ENCODE assay signal across 8 cellular contexts in genomic region chr9:37034320-37034937, GRCh38. TPM values are rescaled to one million over a fixed set of nuclear protein-coding genes. Genes with fewer than 3 reads are reported as not detected.
A peak's percentile ranks its signal among the peaks of the same experiment; 100 is the strongest.
DNase-seq lines count a peak whose midpoint lies in the region; ATAC-seq and TF ChIP-seq lines count a peak whose summit lies in the region.

No MANE protein-coding gene starts in this region.

- peaks cover 47% of the 10 kb centered on the region for H3K79me2 ChIP-seq in OCI-LY1 (ENCODE audit: insufficient read depth, low read length)

- H3K4me1 ChIP-seq in OCI-LY1 (ENCODE audit: insufficient read depth, low read length, severe bottlenecking) (peaks cover 81% of the 10 kb centered on the region), duodenal mucosa (ENCODE audit: control insufficient read depth in 1 of 2, insufficient read depth in 2 of 2, low read length in 2 of 2) (peaks cover 24 to 39% of the 10 kb centered on the region in 2 donors)

- H3K9ac ChIP-seq in OCI-LY1 (ENCODE audit: low read length) (peak overlapping the region; percentile 94), duodenal mucosa (ENCODE audit: low read depth in 1 of 2, low read length in 2 of 2) (no peak overlapping the region)

- H3K4me2 ChIP-seq in OCI-LY1 (ENCODE audit: low read length), result peak overlapping the region; percentile 88

- H3K9me3 ChIP-seq in OCI-LY1 (ENCODE audit: low read length) (no peaks in the 10 kb centered on the region), duodenal mucosa (ENCODE audit: control insufficient read depth in 1 of 2, low read length in 2 of 2) (no peaks in the 10 kb centered on the region)

- H2AFZ ChIP-seq in OCI-LY1 (ENCODE audit: low read length), result no peak overlapping the region

- H3K27ac Mint-ChIP-seq in progenitor cell of endocrine pancreas, result no peak overlapping the region

- no peaks in the 10 kb centered on the region for H3K36me3 ChIP-seq in OCI-LY1 (ENCODE audit: insufficient read depth, low read length)
- H3K36me3 ChIP-seq in duodenal mucosa (ENCODE audit: control insufficient read depth in 1 of 2, insufficient read depth in 2 of 2, low read length in 2 of 2), result no peaks in the 10 kb centered on the region

- H3K4me3 Mint-ChIP-seq in progenitor cell of endocrine pancreas (ENCODE audit: low read depth), result no peak overlapping the region

- no peaks in the 10 kb centered on the region for H3F3A ChIP-seq in OCI-LY1 (ENCODE audit: insufficient read depth, low read length)

- H3K27me3 ChIP-seq in OCI-LY1 (ENCODE audit: insufficient read depth, low read length), result no peaks in the 10 kb centered on the region
- peaks cover 94 to 96% of the 10 kb centered on the region in 2 donors for H3K27me3 ChIP-seq in duodenal mucosa (ENCODE audit: control insufficient read depth in 1 of 2, insufficient read depth in 2 of 2, low read length in 2 of 2)

- H3K4me3 ChIP-seq in OCI-LY1 (ENCODE audit: low read depth, low read length, poor library complexity, severe bottlenecking) (peak overlapping the region; percentile 82), duodenal mucosa (ENCODE audit: low read depth in 1 of 2, low read length in 2 of 2) (peak overlapping the region; percentile 24 to 36)

- H3K27ac ChIP-seq in OCI-LY1 (ENCODE audit: low read depth, low read length, poor library complexity, severe bottlenecking) (peak overlapping the region; percentile 97), duodenal mucosa (ENCODE audit: low read depth, low read length) (no peak overlapping the region)

- no peaks in the 10 kb centered on the region for H4K20me1 ChIP-seq in OCI-LY1 (ENCODE audit: insufficient read depth, low read length)

- H3K9me3 Mint-ChIP-seq in progenitor cell of endocrine pancreas (ENCODE audit: low read depth), result no peaks in the 10 kb centered on the region

- H3K27me3 Mint-ChIP-seq in progenitor cell of endocrine pancreas, result peaks cover 96% of the 10 kb centered on the region

- no peaks in the 10 kb centered on the region for H3K9me2 ChIP-seq in OCI-LY1 (ENCODE audit: low read depth, low read length)

- TF ChIP-seq CTCF in OCI-LY1 (IDR thresholded peaks at IDR 0.05; ENCODE audit: low read length) (peak; percentile 92), progenitor cell of endocrine pancreas (IDR thresholded peaks at IDR 0.05; ENCODE audit: unreplicated experiment) (peak; percentile 46)

- ATAC-seq in HG03064 (IDR thresholded peaks at IDR 0.05; ENCODE audit: low read depth, unreplicated experiment), result peak; percentile 25

- H3K36me3 Mint-ChIP-seq in progenitor cell of endocrine pancreas (ENCODE audit: insufficient read depth), result no peaks in the 10 kb centered on the region

- H3K4me1 Mint-ChIP-seq in progenitor cell of endocrine pancreas (ENCODE audit: low read depth), result peaks cover 9% of the 10 kb centered on the region

- peak; percentile 40 for DNase-seq in stimulated activated CD4-positive, alpha-beta T cell treated with anti-CD3 and anti-CD28 coated beads, Interleukin-4, amount 100 ng/mL, for 1 hour
- DNase-seq in stimulated activated CD4-positive, alpha-beta T cell treated with anti-CD3 and anti-CD28 coated beads, Interleukin-1b, Interleukin-23, amount 100 ng/mL, for 48 hours, result no peak
- no peak for DNase-seq in progenitor cell of endocrine pancreas (ENCODE audit: low spot score, unreplicated experiment)
- DNase-seq in NCI-H187 (lab: John Stamatoyannopoulos, UW), result no peak
- no peak for DNase-seq in NCI-H226

RNA-seq across cellular contexts. Expression of gene PAX5, which starts 0.4 kb away (rescaled TPM):
- total RNA-seq in progenitor cell of endocrine pancreas, result not detected in 2 replicates
